17 cellular contexts compared by ENCODE assay signal in the genomic region with DNA sequence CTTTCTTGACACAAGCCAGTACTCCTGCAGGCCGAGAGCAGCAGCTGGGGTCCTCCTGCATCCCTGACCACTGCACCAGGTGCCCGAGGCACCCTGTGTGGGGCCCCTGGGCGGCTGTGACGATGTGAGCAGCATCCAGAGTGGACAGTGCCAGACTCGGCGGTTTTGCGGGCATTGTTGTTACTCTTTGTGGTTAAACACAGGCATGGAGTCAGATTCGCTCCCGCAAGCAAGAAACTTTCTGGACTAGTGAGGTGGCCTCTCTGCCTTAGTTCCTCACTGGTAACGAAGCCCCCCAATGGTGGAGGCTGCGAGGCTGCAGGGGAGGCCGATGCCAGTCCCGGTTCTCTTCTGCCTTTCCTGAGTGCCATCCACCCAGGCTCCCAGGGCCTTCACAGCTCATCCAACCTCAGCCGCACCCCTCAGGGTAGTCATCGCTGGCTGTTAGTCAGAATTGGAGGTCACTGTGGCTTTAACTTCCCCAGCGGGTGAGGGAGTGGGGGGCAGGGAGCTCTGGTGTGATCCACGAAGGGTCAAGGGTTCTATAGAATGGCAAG. TPM values are rescaled to one million over a fixed set of nuclear protein-coding genes. Genes with fewer than 3 reads are reported as not detected.
DNase-seq lines count a peak whose midpoint lies in the region; ATAC-seq, FAIRE-seq and TF ChIP-seq lines count a peak whose summit lies in the region.
"Had no signal": no experiment of that assay in that cellular context is flagged by ENCODE, and none has a peak within 500 bp of the region (broad histone marks: within the 10 kb centered on the region; RNA-seq: fewer than 3 reads in every experiment).

No MANE protein-coding gene starts in this region.

- in situ Hi-C loops in mammary epithelial cell (cut with MboI; ENCODE audit: low sequenced_read_pairs in 2 of 2): no loop called here
- in situ Hi-C loops in gastrocnemius medialis (cut with MboI; ENCODE audit: low sequenced_read_pairs in 4 of 4): no loop called here
- in situ Hi-C loops in HAP-1 (cut with MboI; ENCODE audit: low sequenced_read_pairs): no loop called here

- no peak overlapping the region for H3K27ac ChIP-seq in mammary epithelial cell (ENCODE audit: insufficient read depth, low read depth, low read length)
- H3K27ac ChIP-seq in gastrocnemius medialis: peak overlapping the region in 3 of 4 donors; percentile 40 to 85 (median 74)
- H3K27ac ChIP-seq: PC-9 had no signal

- H3K79me2 ChIP-seq in mammary epithelial cell (ENCODE audit: insufficient read depth, low read length): no peaks in the 10 kb centered on the region

- H3K27me3 ChIP-seq in mammary epithelial cell (ENCODE audit: insufficient read depth, low read length): peaks cover 7% of the 10 kb centered on the region
- H3K27me3 ChIP-seq in gastrocnemius medialis: peaks cover 17 to 20% (median 18%) of the 10 kb centered on the region in 3 donors
- H3K27me3 ChIP-seq in HAP-1 (ENCODE audit: low read depth): no peaks in the 10 kb centered on the region

- H3K9me3 ChIP-seq in mammary epithelial cell (replicated peaks; ENCODE audit: insufficient read depth, low read length): no peaks in the 10 kb centered on the region
- H3K9me3 ChIP-seq in gastrocnemius medialis: no peaks in the 10 kb centered on the region
- H3K9me3 ChIP-seq in HAP-1: no peaks in the 10 kb centered on the region

- peak; percentile 79 for DNase-seq in H54 (ENCODE audit: insufficient read length, low spot score)
- peak; percentile 75 for DNase-seq in MV-4-11 (lab: John Stamatoyannopoulos, UW)
- peak; percentile 27 for DNase-seq in mammary epithelial cell
- no peak for DNase-seq in gastrocnemius medialis
- no peak for DNase-seq in HAP-1 (ENCODE audit: low spot score in 2 of 2)
- no peak for DNase-seq in omental fat pad (ENCODE audit: low spot score)
- DNase-seq: activated CD4-positive, CD25-positive, alpha-beta regulatory T cell treated with anti-CD3 and anti-CD28 coated beads, Interleukin-2, amount 50 U/mL, for 72 hours; C1 segment of cervical spinal cord; DMS79 treated with DMSO at 0.1 percent for 48 hours; kidney glomerular epithelial cell; naive B cell; NCI-H1092; NCI-H446; PC-9; T-helper 1 cell had no signal

- no peak for TF ChIP-seq CTCF in mammary epithelial cell (conservative IDR thresholded peaks at IDR 0.05 in 1 of 2, IDR thresholded peaks at IDR 0.05 in 1 of 2; ENCODE audit: extremely low read depth in 1 of 2, insufficient read depth in 1 of 2, low read depth in 1 of 2, low read length in 2 of 2)
- TF ChIP-seq CTCF in gastrocnemius medialis (IDR thresholded peaks at IDR 0.05 in 4 of 5, conservative IDR thresholded peaks at IDR 0.05 in 1 of 5): no peak
- TF ChIP-seq CTCF in omental fat pad (IDR thresholded peaks at IDR 0.05): no peak

- H3K4me2 ChIP-seq in mammary epithelial cell (ENCODE audit: insufficient read depth, low read depth, low read length): no peak overlapping the region
- H3K4me2 ChIP-seq: PC-9 had no signal

- H4K20me1 ChIP-seq in mammary epithelial cell (ENCODE audit: insufficient read depth, low read length): no peaks in the 10 kb centered on the region

- dilution Hi-C loops in mammary epithelial cell (cut with HindIII; ENCODE audit: low sequenced_read_pairs): no loop called here

- ATAC-seq in gastrocnemius medialis (no peak), HG03378 (IDR thresholded peaks at IDR 0.05; ENCODE audit: unreplicated experiment) (no peak), omental fat pad (ENCODE audit: low FRiP score) (no peak), GM21526 (IDR thresholded peaks at IDR 0.05; ENCODE audit: low FRiP score, unreplicated experiment) (no peak)

- H3K36me3 ChIP-seq in mammary epithelial cell (ENCODE audit: insufficient read depth, low read length): no peaks in the 10 kb centered on the region
- no peaks in the 10 kb centered on the region for H3K36me3 ChIP-seq in gastrocnemius medialis
- H3K36me3 ChIP-seq in HAP-1 (replicated peaks): no peaks in the 10 kb centered on the region

- BruUV-seq in mammary epithelial cell (replicated peaks; lab: Mats Ljungman, UMichigan): no TSS peak

- intact Hi-C loops in mammary epithelial cell (cut with micrococcal nuclease) (no loop called here), gastrocnemius medialis (cut with DNase I; ENCODE audit: low total_unique reads) (no loop called here)

- 84% methylated on average over 13 of the region's 17 CpGs for WGBS in mammary epithelial cell (ENCODE audit: low coverage, missing lambda C conversion rate)

- no peak overlapping the region for H2AFZ ChIP-seq in mammary epithelial cell (ENCODE audit: low read depth, low read length)
- H2AFZ ChIP-seq: PC-9 had no signal

- H3K4me3 ChIP-seq in mammary epithelial cell (replicated peaks in 1 of 3; ENCODE audit: insufficient read depth in 1 of 3, low read depth in 2 of 3, low read length in 3 of 3) (no peak overlapping the region), gastrocnemius medialis (no peak overlapping the region), HAP-1 (no peak overlapping the region)
- H3K4me3 ChIP-seq: PC-9 had no signal

- H3K4me1 ChIP-seq in mammary epithelial cell (ENCODE audit: insufficient read depth, low read length): peaks cover 9% of the 10 kb centered on the region
- H3K4me1 ChIP-seq in gastrocnemius medialis: peaks cover 0 to 8% of the 10 kb centered on the region in 2 donors
- H3K4me1 ChIP-seq in HAP-1: peaks cover 6% of the 10 kb centered on the region

- CTCF ChIA-PET in mammary epithelial cell (lab: Charles Lee; ENCODE audit: low non-redundant PET): no interaction called here

- H3K9ac ChIP-seq in mammary epithelial cell (ENCODE audit: insufficient read depth, low read length): no peak overlapping the region

- peak; percentile 80 for FAIRE-seq in H54 (lab: Jason Lieb, UNC)

- TF ChIP-seq POLR2A in H54 (IDR thresholded peaks at IDR 0.05; ENCODE audit: low read depth, low read length) (no peak), gastrocnemius medialis (IDR thresholded peaks at IDR 0.05) (no peak)

RNA-seq across cellular contexts. Expression of a gene that starts 3.7 kb away (rescaled TPM):
- total RNA-seq in mammary epithelial cell (not detected), gastrocnemius medialis (100 to 1,000 TPM in 2 of 4 donors, 10 to 100 TPM in 2; 40.4 to 108 (median 89.6) TPM), omental fat pad (100 to 1,000 TPM in 2 of 4 donors, 10 to 100 TPM in 2; 67.6 to 367 (median 162) TPM)
- polyA plus RNA-seq in mammary epithelial cell: 0.03 TPM
- not detected for polyA minus RNA-seq in mammary epithelial cell
- total RNA-seq: PC-9 had no signal

RNA-seq across cellular contexts. Expression of a gene that starts 48.2 kb away (rescaled TPM):
- total RNA-seq in mammary epithelial cell (10 to 100 TPM in 1 of 2 donors, 1 to 10 TPM in 1; 2.2 to 31.1 TPM), gastrocnemius medialis (under 1 TPM in 1 of 4 donors, not detected in 3; 0.27 TPM), omental fat pad (1 to 10 TPM in 2 of 4 donors, under 1 TPM in 1, not detected in 1; 0.95 to 1.4 (median 1.2) TPM)
- polyA plus RNA-seq in mammary epithelial cell: 49.3 TPM
- polyA minus RNA-seq in mammary epithelial cell: 33.7 TPM

RNA-seq across cellular contexts. Expression of a gene that starts 48.9 kb away (rescaled TPM):
- total RNA-seq in mammary epithelial cell: 10 to 100 TPM; 63.3 to 98.2 TPM
- polyA plus RNA-seq in mammary epithelial cell: 225 TPM
- polyA minus RNA-seq in mammary epithelial cell: 147 TPM
- 100 to 1,000 TPM; 106 to 199 (median 165) TPM for total RNA-seq in gastrocnemius medialis
- total RNA-seq in omental fat pad: 10 to 100 TPM; 32.3 to 47.5 (median 40.3) TPM

Comparison
In these comparisons a context has a peak if more than half of its experiments do, and no peak if none do; other contexts are left out.
1. DNase-seq: peak in H54 (single experiment), MV-4-11 (single experiment) and mammary epithelial cell (single experiment); none in gastrocnemius medialis (0 of 2), HAP-1 (0 of 2) and omental fat pad (single experiment).
2. RNA of a gene that starts 3.7 kb away (total RNA-seq): 67.6 to 367 TPM in omental fat pad and 40.4 to 108 TPM in gastrocnemius medialis; not detected in mammary epithelial cell; every median in the first group is over 10 times any median in the second.